ENCODE assay signal across 20 cellular contexts in genomic region chr15:41836072-41836471, GRCh38.
"Had no signal": no experiment of that assay in that cellular context is flagged by ENCODE, and none has a peak within 500 bp of the region (broad histone marks: within the 10 kb centered on the region; RNA-seq: fewer than 3 reads in every experiment).

No MANE protein-coding gene starts in this region.

- H3K36me3 Mint-ChIP-seq: natural killer cell had no signal

- ATAC-seq: heart left ventricle, natural killer cell had no signal

- H3K27ac Mint-ChIP-seq: natural killer cell had no signal

- H3K36me3 ChIP-seq: colonic mucosa, ovary had no signal

- DNase-seq: colonic mucosa; dermis blood vessel endothelial cell; endodermal cell; erythroblast; heart left ventricle; hippocampal formation; mesendoderm; natural killer cell; nucleus accumbens; ovary; sigmoid colon; small intestine; stimulated activated CD4-positive, alpha-beta T cell treated with anti-CD3 and anti-CD28 coated beads, Interleukin-12 subunit alpha, Interleukin-12 subunit beta, amount 100 ng/mL, for 4 hours; stimulated activated naive CD4-positive, alpha-beta T cell; stomach; substantia nigra; trophoblast cell had no signal

- H3K27ac ChIP-seq: colonic mucosa, heart left ventricle, ovary, right atrium auricular region, sigmoid colon, stomach, thoracic aorta had no signal

- H3K4me1 ChIP-seq: colonic mucosa, sigmoid colon had no signal

- H3K4me3 Mint-ChIP-seq: endodermal cell, natural killer cell, neural crest cell had no signal

- H3K27me3 ChIP-seq: colonic mucosa, heart left ventricle, ovary, right atrium auricular region, sigmoid colon, stomach had no signal

- H3K9me3 Mint-ChIP-seq: endodermal cell, natural killer cell, neural crest cell had no signal

- H3K4me1 Mint-ChIP-seq: endodermal cell had no signal

- H3K9me3 ChIP-seq: colonic mucosa, heart left ventricle, ovary, right atrium auricular region, sigmoid colon, stomach, thoracic aorta had no signal

- H3K4me3 ChIP-seq: colonic mucosa, heart left ventricle, ovary, right atrium auricular region, sigmoid colon, stomach, thoracic aorta had no signal
